Comparison of ENCODE assay signal across 10 cellular contexts in the genomic region with DNA sequence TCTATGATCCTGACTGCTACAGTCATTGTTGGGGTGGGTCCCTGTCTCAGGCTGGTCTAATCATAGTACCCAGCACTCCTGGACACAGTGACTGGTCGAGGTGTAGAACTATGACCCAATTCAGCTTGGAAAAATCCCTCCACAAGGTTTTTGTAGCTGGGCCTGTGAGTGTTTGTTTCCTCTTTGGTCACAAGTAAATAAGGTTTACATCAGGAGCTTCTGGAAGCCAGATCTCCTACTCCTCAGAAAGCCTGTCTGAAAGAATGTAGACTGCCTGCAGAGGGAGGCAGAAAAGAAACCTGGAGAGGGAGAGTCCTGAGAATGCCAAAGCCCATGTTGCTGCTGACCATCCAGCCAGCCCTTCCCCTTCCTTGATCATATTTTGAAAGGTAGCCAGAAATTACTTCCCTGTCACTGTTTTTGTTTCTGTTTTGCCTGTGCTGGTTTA.
DNase-seq lines count a peak whose midpoint lies in the region; ATAC-seq and TF ChIP-seq lines count a peak whose summit lies in the region.
"Had no signal": no experiment of that assay in that cellular context is flagged by ENCODE, and none has a peak within 500 bp of the region (broad histone marks: within the 10 kb centered on the region; RNA-seq: fewer than 3 reads in every experiment).

No MANE protein-coding gene starts in this region.

- H3K4me3 ChIP-seq in SU-DHL-6 (ENCODE audit: insufficient read depth, low read length, poor library complexity, severe bottlenecking) (no peak overlapping the region), fibroblast of lung (replicated peaks in 1 of 4; ENCODE audit: control extremely low read depth in 1 of 4, insufficient read depth in 1 of 4, low read depth in 3 of 4, low read length in 4 of 4) (no peak overlapping the region)

- H3K27ac ChIP-seq in SU-DHL-6 (ENCODE audit: low read depth, low read length) (no peak overlapping the region), fibroblast of lung (ENCODE audit: insufficient read depth, low read length) (peak overlapping the region; percentile 73)

- peaks cover 2% of the 10 kb centered on the region for H3K4me1 ChIP-seq in fibroblast of lung (ENCODE audit: control insufficient read depth, extremely low read depth, insufficient read depth, low read length)

- ATAC-seq in HG02938 (IDR thresholded peaks at IDR 0.05; ENCODE audit: unreplicated experiment) (no peak), HG03520 (IDR thresholded peaks at IDR 0.05; ENCODE audit: unreplicated experiment) (no peak)

- H3K9ac ChIP-seq in SU-DHL-6 (ENCODE audit: low read length) (no peak overlapping the region), fibroblast of lung (ENCODE audit: insufficient read depth, low read length) (no peak overlapping the region)

- DNase-seq in ELR (ENCODE audit: low read depth) (peak; percentile 49), fibroblast of lung (ENCODE audit: low read depth in 2 of 2) (peak; percentile 22 to 34), renal cortical epithelial cell (ENCODE audit: low read depth) (peak; percentile 33), hippocampal formation (lab: John Stamatoyannopoulos, UW) (no peak), NCI-H526 (lab: John Stamatoyannopoulos, UW) (no peak)
- DNase-seq: activated naive CD4-positive, alpha-beta T cell; naive B cell had no signal

- H2AFZ ChIP-seq in SU-DHL-6 (ENCODE audit: low read depth, low read length, severe bottlenecking): peak overlapping the region; percentile 78
- peak overlapping the region; percentile 67 for H2AFZ ChIP-seq in fibroblast of lung (ENCODE audit: low read length)

- H3K27me3 ChIP-seq in SU-DHL-6 (ENCODE audit: low read length) (no peaks in the 10 kb centered on the region), fibroblast of lung (ENCODE audit: control insufficient read depth, insufficient read depth, low read length) (no peaks in the 10 kb centered on the region)

- H3K9me3 ChIP-seq in SU-DHL-6 (ENCODE audit: insufficient read depth, low read length) (no peaks in the 10 kb centered on the region), fibroblast of lung (ENCODE audit: control insufficient read depth, insufficient read depth, low read depth, low read length) (no peaks in the 10 kb centered on the region)

- H4K20me1 ChIP-seq in SU-DHL-6 (ENCODE audit: low read depth, low read length) (no peaks in the 10 kb centered on the region), fibroblast of lung (ENCODE audit: control insufficient read depth, extremely low read depth, insufficient read depth, low read length) (no peaks in the 10 kb centered on the region)

- H3K36me3 ChIP-seq in SU-DHL-6 (ENCODE audit: low read length) (no peaks in the 10 kb centered on the region), fibroblast of lung (ENCODE audit: control insufficient read depth, insufficient read depth, low read length) (no peaks in the 10 kb centered on the region)

- no peaks in the 10 kb centered on the region for H3K9me2 ChIP-seq in SU-DHL-6 (replicated peaks; ENCODE audit: insufficient read depth, low read length)

- H3K79me2 ChIP-seq in SU-DHL-6 (ENCODE audit: insufficient read depth, low read length): no peaks in the 10 kb centered on the region
- H3K79me2 ChIP-seq in fibroblast of lung (ENCODE audit: control insufficient read depth, insufficient read depth, low read length): no peaks in the 10 kb centered on the region

- H3F3A ChIP-seq in SU-DHL-6 (ENCODE audit: insufficient read depth): no peaks in the 10 kb centered on the region

- TF ChIP-seq CTCF in SU-DHL-6 (IDR thresholded peaks at IDR 0.05; ENCODE audit: insufficient read depth, low read length, poor library complexity, severe bottlenecking) (no peak), fibroblast of lung (conservative IDR thresholded peaks at IDR 0.05 in 1 of 2, IDR thresholded peaks at IDR 0.05 in 1 of 2; ENCODE audit: low read depth in 1 of 2, low read length in 2 of 2) (peak in 1 of 2 donors; percentile 19)

- H3K4me2 ChIP-seq in SU-DHL-6 (ENCODE audit: low read depth, low read length, poor library complexity, severe bottlenecking) (no peak overlapping the region), fibroblast of lung (ENCODE audit: extremely low read depth, insufficient read depth, low read length) (peak overlapping the region; percentile 39)

Comparison
In these comparisons a context has a peak if more than half of its experiments do, and no peak if none do; other contexts are left out.
1. DNase-seq: peak in ELR (single experiment), fibroblast of lung (2 of 2) and renal cortical epithelial cell (single experiment); none in hippocampal formation (0 of 2) and NCI-H526 (0 of 2).